25 cellular contexts compared by ENCODE assay signal in genomic region chr2:128043041-128043440, GRCh38. TPM values are rescaled to one million over a fixed set of nuclear protein-coding genes. Genes with fewer than 3 reads are reported as not detected.
DNase-seq lines count a peak whose midpoint lies in the region; ATAC-seq, FAIRE-seq and TF ChIP-seq lines count a peak whose summit lies in the region.
"Had no signal": no experiment of that assay in that cellular context is flagged by ENCODE, and none has a peak within 500 bp of the region (broad histone marks: within the 10 kb centered on the region; RNA-seq: fewer than 3 reads in every experiment).

No MANE protein-coding gene starts in this region.

- H3K9me3 Mint-ChIP-seq in neural progenitor cell: peaks cover 24% of the 10 kb centered on the region

- peaks cover 12 to 17% of the 10 kb centered on the region in 2 experiments; a peak in 2 of 4 replicates for H3K9me3 ChIP-seq in HCT116 (ENCODE audit: control insufficient read depth in 1 of 2, insufficient read depth in 1 of 2, low read depth in 1 of 2, low read length in 2 of 2)
- no peaks in the 10 kb centered on the region for H3K9me3 ChIP-seq in HEK293 (ENCODE audit: control insufficient read depth, insufficient read depth, low read depth, low read length)
- H3K9me3 ChIP-seq in K562 (replicated peaks; ENCODE audit: control insufficient read depth, insufficient read depth, low read depth, low read length): peaks cover 3% of the 10 kb centered on the region
- no peaks in the 10 kb centered on the region for H3K9me3 ChIP-seq in neural progenitor cell (ENCODE audit: low read depth)
- H3K9me3 ChIP-seq: BE2C had no signal

- H3K36me3 Mint-ChIP-seq in neural progenitor cell: peaks cover 2% of the 10 kb centered on the region

- no peak overlapping the region for H3K4me3 Mint-ChIP-seq in neural progenitor cell
- H3K4me3 Mint-ChIP-seq: CD4-positive, CD25-positive, alpha-beta regulatory T cell; CD8-positive, alpha-beta memory T cell; HFFc6; IgD-negative memory B cell had no signal

- FAIRE-seq in K562 (lab: Jason Lieb, UNC): no peak
- FAIRE-seq in GM12892 (lab: Jason Lieb, UNC): no peak
- FAIRE-seq: A204.1, GM12891, GM18507, HTR-8/SVneo had no signal

- H3K27ac ChIP-seq in HCT116 (ENCODE audit: low read depth, low read length) (no peak overlapping the region), HEK293 (ENCODE audit: extremely low read depth, low read depth, low read length) (no peak overlapping the region), K562 (ENCODE audit: extremely low read depth, low read depth, low read length) (no peak overlapping the region), neural progenitor cell (peak overlapping the region; percentile 50)

- WGBS in K562 (ENCODE audit: insufficient coverage, low coverage, missing lambda C conversion rate): 0% methylated on average over 3 of the region's 3 CpGs

- RAD21 ChIA-PET in HCT116 (lab: Charles Lee; ENCODE audit: low non-redundant PET in 1 of 2, low total read pairs in 2 of 2, uncharacterized antibody in 2 of 2, unreplicated experiment in 2 of 2): no interaction called here

- no peaks in the 10 kb centered on the region for H3K9me2 ChIP-seq in HCT116 (ENCODE audit: insufficient read depth)

- no peaks in the 10 kb centered on the region for H3K9me1 ChIP-seq in K562 (ENCODE audit: control insufficient read depth, insufficient read depth, low read length)

- in situ Hi-C loops in K562 (cut with MboI): no loop called here

- no peak for TF ChIP-seq EP300 in K562 (IDR thresholded peaks at IDR 0.05; ENCODE audit: low read length)

- POLR2A ChIA-PET in HCT116 (lab: Charles Lee): no interaction called here
- POLR2A ChIA-PET in HEK293 (lab: Yijun Ruan, JAX): no interaction called here
- POLR2A ChIA-PET in K562 (lab: Yijun Ruan, JAX): no interaction called here

- ATAC-seq in HCT116 (no peak), K562 (no peak), GM19035 (IDR thresholded peaks at IDR 0.05; ENCODE audit: unreplicated experiment) (no peak)

- no peaks in the 10 kb centered on the region for H3K4me1 Mint-ChIP-seq in neural progenitor cell
- H3K4me1 Mint-ChIP-seq: CD4-positive, CD25-positive, alpha-beta regulatory T cell; CD8-positive, alpha-beta memory T cell; IgD-negative memory B cell had no signal

- H3K27me3 Mint-ChIP-seq in neural progenitor cell (ENCODE audit: insufficient read depth, low read depth): peaks cover 12% of the 10 kb centered on the region

- TF ChIP-seq POLR2A in HCT116 (IDR thresholded peaks at IDR 0.05; ENCODE audit: borderline replicate concordance, extremely low read depth, insufficient read depth, insufficient read length) (no peak), K562 (conservative IDR thresholded peaks at IDR 0.05) (no peak), GM12892 (IDR thresholded peaks at IDR 0.05; ENCODE audit: low read depth, low read length) (no peak)

- TF ChIP-seq RAD21 in HCT116 (IDR thresholded peaks at IDR 0.05; ENCODE audit: low read depth) (no peak), K562 (CRISPR knock-in tag; conservative IDR thresholded peaks at IDR 0.05 in 1 of 2, IDR thresholded peaks at IDR 0.05 in 1 of 2) (no peak)

- H3K9ac ChIP-seq in HCT116 (ENCODE audit: low read length) (no peak overlapping the region), K562 (ENCODE audit: insufficient read depth in 1 of 2, low read depth in 2 of 2, low read length in 2 of 2) (no peak overlapping the region), neural progenitor cell (no peak overlapping the region)

- H3K4me2 ChIP-seq in HCT116 (ENCODE audit: low read length): no peak overlapping the region
- no peak overlapping the region for H3K4me2 ChIP-seq in K562 (ENCODE audit: insufficient read depth, low read length)
- H3K4me2 ChIP-seq in neural progenitor cell: peak overlapping the region; percentile 43

- no peaks in the 10 kb centered on the region for H3K36me3 ChIP-seq in HCT116 (ENCODE audit: control insufficient read depth in 1 of 2, insufficient read depth in 2 of 2, low read length in 2 of 2)
- H3K36me3 ChIP-seq in HEK293 (ENCODE audit: control insufficient read depth in 2 of 2, insufficient read depth in 1 of 2, low read length in 2 of 2): no peaks in the 10 kb centered on the region
- H3K36me3 ChIP-seq in K562 (ENCODE audit: control insufficient read depth, insufficient read depth, low read length): no peaks in the 10 kb centered on the region
- H3K36me3 ChIP-seq in neural progenitor cell: no peaks in the 10 kb centered on the region
- H3K36me3 ChIP-seq: BE2C, HAP-1 had no signal

- no peaks in the 10 kb centered on the region for H3K4me1 ChIP-seq in HCT116 (ENCODE audit: control insufficient read depth in 1 of 2, insufficient read depth in 2 of 2, low read length in 2 of 2)
- no peaks in the 10 kb centered on the region for H3K4me1 ChIP-seq in HEK293 (ENCODE audit: control insufficient read depth, insufficient read depth, low read length)
- H3K4me1 ChIP-seq in K562 (replicated peaks in 1 of 2; ENCODE audit: control insufficient read depth in 2 of 2, insufficient read depth in 2 of 2, low read length in 2 of 2): no peaks in the 10 kb centered on the region
- peaks cover 23% of the 10 kb centered on the region for H3K4me1 ChIP-seq in neural progenitor cell
- H3K4me1 ChIP-seq: BE2C, HAP-1 had no signal

- CTCF ChIA-PET in HCT116 (lab: Charles Lee) (no interaction called here), HEK293 (lab: Yijun Ruan, JAX) (interaction anchor here (1.2 kb wide), 1 partner anchor 22 kb away, joined by 3 read pairs; no protein-coding TSS in a partner anchor), K562 (lab: Yijun Ruan, JAX; ENCODE audit: low intra/inter-chr PET ratio) (no interaction called here)

- intact Hi-C loops in HCT116 (cut with micrococcal nuclease) (no loop called here), K562 (cut with micrococcal nuclease) (no loop called here)

- H3K27ac Mint-ChIP-seq in neural progenitor cell: no peak overlapping the region
- H3K27ac Mint-ChIP-seq: CD4-positive, CD25-positive, alpha-beta regulatory T cell; CD8-positive, alpha-beta memory T cell; HFFc6; IgD-negative memory B cell had no signal

- H3F3A ChIP-seq in neural progenitor cell (ENCODE audit: low read depth): peaks cover 3% of the 10 kb centered on the region

- BruUV-seq in HCT116 (replicated peaks; lab: Mats Ljungman, UMichigan) (no TSS peak), K562 (replicated peaks; lab: Mats Ljungman, UMichigan) (no TSS peak)

- DNase-seq in HCT116 (ENCODE audit: low read depth, low spot score) (no peak), K562 (ENCODE audit: extremely low read depth in 1 of 4, low spot score in 3 of 4) (no peak), neural progenitor cell (ENCODE audit: low spot score) (no peak), GM12892 (ENCODE audit: insufficient read length) (no peak), mesenteric fat pad (ENCODE audit: low spot score) (no peak)
- DNase-seq: ACHN; BE2C; C1 segment of cervical spinal cord; CD4-positive, CD25-positive, alpha-beta regulatory T cell; CD8-positive, alpha-beta memory T cell; COR-L47; DMS153; DND-41; EL; HFFc6; Kasumi-1; KG1 had no signal

- H4K20me1 ChIP-seq in HCT116 (ENCODE audit: insufficient read depth): no peaks in the 10 kb centered on the region
- H4K20me1 ChIP-seq in K562 (replicated peaks; ENCODE audit: control insufficient read depth, insufficient read depth, low read length): no peaks in the 10 kb centered on the region
- no peaks in the 10 kb centered on the region for H4K20me1 ChIP-seq in neural progenitor cell (ENCODE audit: low read depth)

- H3K4me3 ChIP-seq in HCT116 (replicated peaks in 1 of 2; ENCODE audit: low read depth in 1 of 2, low read length in 2 of 2): no peak overlapping the region
- H3K4me3 ChIP-seq in HEK293 (ENCODE audit: low read depth, low read length): no peak overlapping the region
- H3K4me3 ChIP-seq in K562: no peak overlapping the region
- H3K4me3 ChIP-seq in neural progenitor cell: no peak overlapping the region
- H3K4me3 ChIP-seq: HAP-1 had no signal

- H3K27me3 ChIP-seq in HCT116 (ENCODE audit: insufficient read depth, low read length): no peaks in the 10 kb centered on the region
- 0 out of 5 replicates have a peak, but pooled peaks cover 0 to 6% of the 10 kb centered on the region in 2 experiments for H3K27me3 ChIP-seq in K562 (ENCODE audit: control insufficient read depth in 2 of 2, insufficient read depth in 2 of 2, low read length in 2 of 2)
- H3K27me3 ChIP-seq in neural progenitor cell: no peaks in the 10 kb centered on the region
- H3K27me3 ChIP-seq: BE2C had no signal

- TF ChIP-seq CTCF in HCT116 (IDR thresholded peaks at IDR 0.05 in 2 of 3, conservative IDR thresholded peaks at IDR 0.05 in 1 of 3; ENCODE audit: borderline replicate concordance in 1 of 3, insufficient read depth in 1 of 3, low read depth in 2 of 3, low read length in 2 of 3): no peak
- TF ChIP-seq CTCF in HEK293 (tag by site-specific recombination; IDR thresholded peaks at IDR 0.05): no peak
- no peak for TF ChIP-seq CTCF in K562 (IDR thresholded peaks at IDR 0.05 in 2 of 3, conservative IDR thresholded peaks at IDR 0.05 in 1 of 3; ENCODE audit: insufficient read depth in 2 of 3, low read depth in 1 of 3, low read length in 3 of 3)
- TF ChIP-seq CTCF in neural progenitor cell (IDR thresholded peaks at IDR 0.05): no peak

- H3K79me2 ChIP-seq in HCT116 (ENCODE audit: insufficient read depth, low read length) (no peaks in the 10 kb centered on the region), K562 (ENCODE audit: control insufficient read depth, insufficient read depth, low read length) (no peaks in the 10 kb centered on the region), neural progenitor cell (ENCODE audit: low read depth) (no peaks in the 10 kb centered on the region)

- H2AFZ ChIP-seq in HCT116 (ENCODE audit: low read depth, low read length, poor library complexity, severe bottlenecking) (no peak overlapping the region), K562 (ENCODE audit: low read depth, low read length) (no peak overlapping the region), neural progenitor cell (replicated peaks) (peak overlapping the region; percentile 97)

RNA-seq across cellular contexts. Expression of gene SAP130, which starts 15.2 kb away (rescaled TPM):
- 29.5 TPM for total RNA-seq in HCT116 (2021; ENCODE audit: unreplicated experiment)
- 22.3 and 23.8 TPM in 2 replicates for polyA plus RNA-seq in HCT116 (2012)
- total RNA-seq in K562 (2011; cell fraction: chromatin; rRNA removed; ENCODE audit: low replicate concordance): 35.1 and 49.0 TPM in 2 replicates
- total RNA-seq in K562 (2011; cell fraction: nucleolus; rRNA removed): 12.5 and 14.7 TPM in 2 replicates
- total RNA-seq in K562 (2011; cell fraction: nucleoplasm; rRNA removed): 14.4 and 18.8 TPM in 2 replicates
- 4.5 and 6.9 TPM in 2 replicates for total RNA-seq in K562 (2014; rRNA removed)
- total RNA-seq in K562 (2014; rRNA removed; fragmentation: Illumina TruSeq; extraction: Trizol): 8.2 TPM in 2 replicates
- total RNA-seq in K562 (2015; rRNA removed; fragmentation: Illumina TruSeq; extraction: Trizol): 7.4 and 8.9 TPM in 2 replicates
- 29.5 and 33.4 TPM in 2 replicates for total RNA-seq in K562 (2021)
- polyA plus RNA-seq in K562 (2011; rRNA removed): 6.0 and 20.8 TPM in 2 replicates
- polyA plus RNA-seq in K562 (2011; cell fraction: cytosol; rRNA removed): 8.9 and 9.8 TPM in 2 replicates
- polyA plus RNA-seq in K562 (2011; cell fraction: nucleus; rRNA removed): 19.3 and 28.1 TPM in 2 replicates
- 19.5 and 21.2 TPM in 2 replicates for polyA plus RNA-seq in K562 (2012)
- polyA plus RNA-seq in K562 (2014; fragmentation: Illumina TruSeq; extraction: Trizol): 28.0 and 32.9 TPM in 2 replicates
- polyA plus RNA-seq in K562 (2014; fragmentation: Nextera tagmentation; extraction: Ambion mirVana): 1 to 10 TPM; 5.8 to 7.3 TPM
- polyA plus RNA-seq in K562 (2014; rRNA removed): 7.9 and 8.0 TPM in 2 replicates
- 12.7 and 14.3 TPM in 2 replicates for polyA minus RNA-seq in K562 (2011; rRNA and poly(A)+ RNA removed)
- 15.6 and 17.4 TPM in 2 replicates for polyA minus RNA-seq in K562 (2011; cell fraction: cytosol; rRNA and poly(A)+ RNA removed)
- polyA minus RNA-seq in K562 (2011; cell fraction: nucleus; rRNA and poly(A)+ RNA removed): 11.0 and 11.1 TPM in 2 replicates
- total RNA-seq in neural progenitor cell (ENCODE audit: low replicate concordance): 19.8 and 30.3 TPM in 2 replicates
- 9.2 TPM for polyA plus RNA-seq in GM12892 (2012; ENCODE audit: missing spikeins)
- 18.7 TPM for total RNA-seq in mesenteric fat pad

RNA-seq across cellular contexts. Expression of gene UGGT1, which starts 48.0 kb away (rescaled TPM):
- total RNA-seq in HCT116 (2021; ENCODE audit: unreplicated experiment) (51.8 TPM), K562 (2014; rRNA removed) (44.5 and 51.7 TPM in 2 replicates), K562 (2014; rRNA removed; fragmentation: Illumina TruSeq; extraction: Trizol) (44.5 and 48.5 TPM in 2 replicates), K562 (2015; rRNA removed; fragmentation: Illumina TruSeq; extraction: Trizol) (51.0 and 56.4 TPM in 2 replicates), K562 (2021) (43.9 and 45.8 TPM in 2 replicates), neural progenitor cell (ENCODE audit: low replicate concordance) (48.2 and 56.3 TPM in 2 replicates), mesenteric fat pad (50.3 TPM)
- polyA plus RNA-seq in HCT116 (2012): 13.1 and 19.0 TPM in 2 replicates
- total RNA-seq in K562 (2011; cell fraction: chromatin; rRNA removed; ENCODE audit: low replicate concordance): 49.8 and 106 TPM in 2 replicates
- total RNA-seq in K562 (2011; cell fraction: nucleolus; rRNA removed): 48.2 and 50.3 TPM in 2 replicates
- 70.3 and 75.2 TPM in 2 replicates for total RNA-seq in K562 (2011; cell fraction: nucleoplasm; rRNA removed)
- polyA plus RNA-seq in K562 (2011; rRNA removed) (18.8 and 31.0 TPM in 2 replicates), K562 (2014; fragmentation: Illumina TruSeq; extraction: Trizol) (34.8 and 37.9 TPM in 2 replicates), K562 (2014; fragmentation: Nextera tagmentation; extraction: Ambion mirVana) (1 to 10 TPM; 5.1 to 7.1 TPM), K562 (2014; rRNA removed) (24.4 and 34.1 TPM in 2 replicates)
- 14.0 and 15.3 TPM in 2 replicates for polyA plus RNA-seq in K562 (2011; cell fraction: cytosol; rRNA removed)
- 15.2 and 18.9 TPM in 2 replicates for polyA plus RNA-seq in K562 (2011; cell fraction: nucleus; rRNA removed)
- 24.8 and 26.6 TPM in 2 replicates for polyA plus RNA-seq in K562 (2012)
- polyA minus RNA-seq in K562 (2011; rRNA and poly(A)+ RNA removed): 68.9 and 82.7 TPM in 2 replicates
- polyA minus RNA-seq in K562 (2011; cell fraction: cytosol; rRNA and poly(A)+ RNA removed): 34.0 and 38.2 TPM in 2 replicates
- 25.0 and 35.8 TPM in 2 replicates for polyA minus RNA-seq in K562 (2011; cell fraction: nucleus; rRNA and poly(A)+ RNA removed)
- 17.0 TPM for polyA plus RNA-seq in GM12892 (2012; ENCODE audit: missing spikeins)
